ENCODE assay signal across 12 cellular contexts in the genomic region with DNA sequence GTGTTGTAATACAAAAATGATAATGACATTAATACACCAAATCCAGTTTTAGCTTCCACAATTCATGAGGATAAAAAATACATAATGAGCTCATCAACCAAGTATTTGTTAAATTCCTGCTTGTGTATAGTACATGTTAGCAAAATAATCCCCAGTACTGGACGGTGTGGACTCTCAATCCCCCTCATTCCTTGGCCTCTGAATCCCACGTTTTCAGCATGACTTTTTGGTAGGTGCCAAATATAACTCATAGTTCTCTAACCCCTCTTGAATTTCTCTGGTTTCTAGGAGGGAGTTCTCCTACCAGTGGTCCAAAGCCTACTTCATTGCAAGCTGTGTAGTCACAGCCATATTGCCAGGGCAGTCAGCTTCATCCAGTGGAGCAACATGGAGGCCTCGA. TPM values are rescaled to one million over a fixed set of nuclear protein-coding genes. Genes with fewer than 3 reads are reported as not detected.
A peak's percentile ranks its signal among the peaks of the same experiment; 100 is the strongest.
DNase-seq lines count a peak whose midpoint lies in the region; ATAC-seq and TF ChIP-seq lines count a peak whose summit lies in the region.
"Had no signal": no experiment of that assay in that cellular context is flagged by ENCODE, and none has a peak within 500 bp of the region (broad histone marks: within the 10 kb centered on the region; RNA-seq: fewer than 3 reads in every experiment).

No MANE protein-coding gene starts in this region.

- H4K20me1 ChIP-seq in PC-3 (ENCODE audit: low read length), result no peaks in the 10 kb centered on the region

- CTCF ChIA-PET in PC-3 (lab: Charles Lee), result no interaction called here

- 0 out of 2 replicates have a peak overlapping the region, but pooled peaks have one; percentile 23 for H3K4me2 ChIP-seq in PC-3 (ENCODE audit: low read length)

- intact Hi-C loops in PC-3 (cut with micrococcal nuclease), result no loop called here

- TF ChIP-seq CTCF in PC-3 (conservative IDR thresholded peaks at IDR 0.05; ENCODE audit: low read depth, low read length), result no peak

- no peak overlapping the region for H3K27ac ChIP-seq in PC-3 (ENCODE audit: low read length)
- H3K27ac ChIP-seq: VCaP had no signal

- no peaks in the 10 kb centered on the region for H3K27me3 ChIP-seq in PC-3 (ENCODE audit: low read length)

- H3K9me2 ChIP-seq in PC-3 (replicated peaks; ENCODE audit: low read length), result 0 out of 2 replicates have a peak, but pooled peaks cover 6% of the 10 kb centered on the region

- BruUV-seq in PC-3 (replicated peaks; lab: Mats Ljungman, UMichigan), result no TSS peak

- H3K9ac ChIP-seq in PC-3 (ENCODE audit: low read length), result no peak overlapping the region

- H3K9me3 ChIP-seq in PC-3 (ENCODE audit: low read length), result no peaks in the 10 kb centered on the region

- H3K4me3 ChIP-seq in PC-3 (ENCODE audit: low read length), result no peak overlapping the region

- no peaks in the 10 kb centered on the region for H3K79me2 ChIP-seq in PC-3 (ENCODE audit: low read length)

- no peaks in the 10 kb centered on the region for H3K36me3 ChIP-seq in PC-3 (ENCODE audit: low read depth, low read length)

- no peak overlapping the region for H2AFZ ChIP-seq in PC-3 (ENCODE audit: low read length)

- POLR2A ChIA-PET in PC-3 (lab: Charles Lee; ENCODE audit: unreplicated experiment), result no interaction called here

- DNase-seq in AG08396 (ENCODE audit: low spot score) (peak; percentile 20), PC-3 (no peak), dedifferentiated amniotic fluid mesenchymal stem cell (ENCODE audit: extremely low spot score) (peak; percentile 28), non-pigmented ciliary epithelial cell (ENCODE audit: low read depth) (peak; percentile 58), mucosa of gallbladder (ENCODE audit: low spot score) (no peak)
- DNase-seq: activated gamma-delta T cell; AML-193; central memory CD4-positive, alpha-beta T cell had no signal

- no peaks in the 10 kb centered on the region for H3F3A ChIP-seq in PC-3 (ENCODE audit: low read length, unreplicated experiment)

- H3K4me1 ChIP-seq in PC-3 (ENCODE audit: insufficient read depth, low read length), result peaks cover 13% of the 10 kb centered on the region

- ATAC-seq in PC-3 (no peak), GM18907 (IDR thresholded peaks at IDR 0.05; ENCODE audit: unreplicated experiment) (no peak), GM18873 (IDR thresholded peaks at IDR 0.05; ENCODE audit: low FRiP score, unreplicated experiment) (no peak), GM19463 (IDR thresholded peaks at IDR 0.05; ENCODE audit: unreplicated experiment) (no peak)

RNA-seq across cellular contexts. Expression of a gene that starts 41.4 kb away (rescaled TPM):
- 37.8 and 47.4 TPM in 2 replicates for total RNA-seq in PC-3 (2014; rRNA removed)
- 150 TPM for total RNA-seq in mucosa of gallbladder

RNA-seq across cellular contexts. Expression of a gene that starts 51.6 kb away (rescaled TPM):
- total RNA-seq in PC-3 (2014; rRNA removed) (64.8 and 80.4 TPM in 2 replicates), mucosa of gallbladder (81.9 TPM)

Comparison
In these comparisons a context has a peak if more than half of its experiments do, and no peak if none do; other contexts are left out.
1. DNase-seq: peak in AG08396 (single experiment), dedifferentiated amniotic fluid mesenchymal stem cell (single experiment) and non-pigmented ciliary epithelial cell (single experiment); none in PC-3 (single experiment) and mucosa of gallbladder (single experiment).